ENCODE assay signal across 19 cellular contexts in genomic region chr7:40331915-40332314, GRCh38.
A peak's percentile ranks its signal among the peaks of the same experiment; 100 is the strongest.
DNase-seq lines count a peak whose midpoint lies in the region; TF ChIP-seq lines count a peak whose summit lies in the region.
"Had no signal": no experiment of that assay in that cellular context is flagged by ENCODE, and none has a peak within 500 bp of the region (broad histone marks: within the 10 kb centered on the region; RNA-seq: fewer than 3 reads in every experiment).

No MANE protein-coding gene starts in this region.

- TF ChIP-seq CTCF in astrocyte of the spinal cord (IDR thresholded peaks at IDR 0.05; ENCODE audit: low read depth, low read length), result no peak

- H3K4me3 ChIP-seq in astrocyte of the spinal cord (ENCODE audit: low read depth, low read length), result no peak overlapping the region
- H3K4me3 ChIP-seq: GM23338, MG63 had no signal

- peaks cover 9% of the 10 kb centered on the region for H3K9me3 Mint-ChIP-seq in activated CD4-positive, alpha-beta memory T cell treated with anti-CD3 and anti-CD28 coated beads for 36 hours

- H3K4me1 Mint-ChIP-seq in activated CD4-positive, alpha-beta memory T cell treated with anti-CD3 and anti-CD28 coated beads for 36 hours (ENCODE audit: low read depth), result no peaks in the 10 kb centered on the region
- H3K4me1 Mint-ChIP-seq: B cell; CD4-positive, CD25-positive, alpha-beta regulatory T cell; GM23338 had no signal

- intact Hi-C loops in activated CD4-positive, alpha-beta memory T cell treated with anti-CD3 and anti-CD28 coated beads for 36 hours (cut with micrococcal nuclease), result no loop called here

- DNase-seq in EL, result peak; percentile 27
- DNase-seq in astrocyte of the spinal cord (ENCODE audit: low read depth, low spot score), result peak; percentile 31
- peak; percentile 21 for DNase-seq in hepatic stellate cell (ENCODE audit: low spot score)
- DNase-seq in activated CD4-positive, alpha-beta memory T cell treated with anti-CD3 and anti-CD28 coated beads for 36 hours, result no peak
- DNase-seq in superior temporal gyrus (ENCODE audit: extremely low spot score), result no peak
- no peak for DNase-seq in D341Med (ENCODE audit: low spot score)
- DNase-seq in retina, result no peak
- DNase-seq: CD4-positive, CD25-positive, alpha-beta regulatory T cell; COR-L47; HCEC 1CT; Kasumi-1; MG63; NCI-H1092; NCI-H146; NCI-H524; NCI-H82; SHP77 had no signal

- H3K27me3 Mint-ChIP-seq in activated CD4-positive, alpha-beta memory T cell treated with anti-CD3 and anti-CD28 coated beads for 36 hours, result no peaks in the 10 kb centered on the region
- H3K27me3 Mint-ChIP-seq: B cell; CD4-positive, CD25-positive, alpha-beta regulatory T cell had no signal

- POLR2A ChIA-PET in activated CD4-positive, alpha-beta memory T cell treated with anti-CD3 and anti-CD28 coated beads for 36 hours (lab: Charles Lee), result no interaction called here

- H3K36me3 Mint-ChIP-seq in activated CD4-positive, alpha-beta memory T cell treated with anti-CD3 and anti-CD28 coated beads for 36 hours, result no peaks in the 10 kb centered on the region
- H3K36me3 Mint-ChIP-seq: CD4-positive, CD25-positive, alpha-beta regulatory T cell had no signal

- no peak overlapping the region for H3K4me3 Mint-ChIP-seq in activated CD4-positive, alpha-beta memory T cell treated with anti-CD3 and anti-CD28 coated beads for 36 hours
- H3K4me3 Mint-ChIP-seq: B cell; CD4-positive, CD25-positive, alpha-beta regulatory T cell; GM23338 had no signal

- H3K27ac Mint-ChIP-seq in activated CD4-positive, alpha-beta memory T cell treated with anti-CD3 and anti-CD28 coated beads for 36 hours, result no peak overlapping the region
- H3K27ac Mint-ChIP-seq: B cell; CD4-positive, CD25-positive, alpha-beta regulatory T cell; GM23338 had no signal

- CTCF ChIA-PET in activated CD4-positive, alpha-beta memory T cell treated with anti-CD3 and anti-CD28 coated beads for 36 hours (lab: Charles Lee), result no interaction called here

- in situ Hi-C loops in astrocyte of the spinal cord (cut with HindIII; ENCODE audit: low sequenced_read_pairs), result no loop called here

Comparison
In these comparisons a context has a peak if more than half of its experiments do, and no peak if none do; other contexts are left out.
1. DNase-seq: peak in EL (single experiment), astrocyte of the spinal cord (single experiment) and hepatic stellate cell (single experiment); none in activated CD4-positive, alpha-beta memory T cell treated with anti-CD3 and anti-CD28 coated beads for 36 hours (single experiment), superior temporal gyrus (single experiment), D341Med (single experiment) and retina (single experiment).